In the genomic region with DNA sequence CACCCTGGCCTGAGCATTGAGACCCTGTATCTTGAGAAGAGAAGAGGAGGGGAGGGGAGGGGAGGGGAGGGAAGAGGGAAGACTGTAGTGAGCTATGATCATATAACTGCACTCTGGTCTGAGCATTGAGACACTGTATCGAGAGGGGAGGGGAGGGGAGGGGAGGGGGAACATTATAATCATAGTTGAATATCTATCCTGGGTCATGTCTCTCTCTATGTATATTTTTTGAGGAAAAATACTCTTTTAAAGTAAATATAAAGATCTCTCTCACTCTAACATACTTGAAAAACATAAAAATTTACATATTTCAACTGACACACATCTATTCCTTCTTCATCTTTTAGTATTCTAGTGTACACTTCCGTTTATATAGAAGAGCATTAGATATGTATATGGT, we compare ENCODE assay signal across 34 cellular contexts.
DNase-seq lines count a peak whose midpoint lies in the region; ATAC-seq, FAIRE-seq and TF ChIP-seq lines count a peak whose summit lies in the region.
"Had no signal": no experiment of that assay in that cellular context is flagged by ENCODE, and none has a peak within 500 bp of the region (broad histone marks: within the 10 kb centered on the region; RNA-seq: fewer than 3 reads in every experiment).

No MANE protein-coding gene starts in this region.

- H3K4me3 Mint-ChIP-seq in neural crest cell: no peak overlapping the region
- H3K4me3 Mint-ChIP-seq in activated T-helper 2 cell treated with anti-CD3 and anti-CD28 coated beads, Interferon-gamma antibody, Interleukin-2, Interleukin-4, amounts not matched to agents 10 μg/mL and 5 μg/mL and 100 μg/mL, durations not matched to agents 14 hours and 24 hours and 36 hours (ENCODE audit: low read depth): no peak overlapping the region
- H3K4me3 Mint-ChIP-seq: B cell; CD14-positive monocyte; CD4-positive, alpha-beta memory T cell; CD4-positive, alpha-beta T cell; CD4-positive, CD25-positive, alpha-beta regulatory T cell; CD8-positive, alpha-beta memory T cell; CD8-positive, alpha-beta T cell had no signal

- H3K9ac ChIP-seq in HepG2 (ENCODE audit: insufficient read depth, low read depth, low read length) (no peak overlapping the region), K562 (ENCODE audit: insufficient read depth in 1 of 2, low read depth in 2 of 2, low read length in 2 of 2) (no peak overlapping the region)
- H3K9ac ChIP-seq: BLaER1; BLaER1 treated with 17β-estradiol and CSF1 and Interleukin-3, amounts not matched to agents 10 nM and 100 nM had no signal

- H3K36me3 Mint-ChIP-seq in neural crest cell (ENCODE audit: low read depth): peaks cover 29% of the 10 kb centered on the region
- peaks cover 8% of the 10 kb centered on the region for H3K36me3 Mint-ChIP-seq in activated T-helper 2 cell treated with anti-CD3 and anti-CD28 coated beads, Interferon-gamma antibody, Interleukin-2, Interleukin-4, amounts not matched to agents 10 μg/mL and 5 μg/mL and 100 μg/mL, durations not matched to agents 14 hours and 24 hours and 36 hours (ENCODE audit: low read depth)

- H3K36me3 ChIP-seq in HepG2 (replicated peaks in 1 of 2; ENCODE audit: control insufficient read depth in 1 of 2, insufficient read depth in 2 of 2, low read length in 2 of 2): no peaks in the 10 kb centered on the region
- no peaks in the 10 kb centered on the region for H3K36me3 ChIP-seq in right lobe of liver
- H3K36me3 ChIP-seq in K562 (ENCODE audit: control insufficient read depth, insufficient read depth, low read length): no peaks in the 10 kb centered on the region
- H3K36me3 ChIP-seq: BE2C, BLaER1 had no signal

- ATAC-seq in HepG2 (no peak), right lobe of liver (no peak), K562 (no peak), HG03039 (IDR thresholded peaks at IDR 0.05; ENCODE audit: unreplicated experiment) (no peak)
- ATAC-seq: A549; CD8-positive, alpha-beta T cell had no signal

- peaks cover 15% of the 10 kb centered on the region for H3K9me3 Mint-ChIP-seq in neural crest cell
- peaks cover 6% of the 10 kb centered on the region for H3K9me3 Mint-ChIP-seq in activated T-helper 2 cell treated with anti-CD3 and anti-CD28 coated beads, Interferon-gamma antibody, Interleukin-2, Interleukin-4, amounts not matched to agents 10 μg/mL and 5 μg/mL and 100 μg/mL, durations not matched to agents 14 hours and 24 hours and 36 hours

- TF ChIP-seq POLR2A in HepG2 (IDR thresholded peaks at IDR 0.05; ENCODE audit: insufficient read depth in 1 of 2, low read depth in 2 of 2, low read length in 2 of 2) (no peak), right lobe of liver (IDR thresholded peaks at IDR 0.05) (no peak), K562 (conservative IDR thresholded peaks at IDR 0.05) (no peak)

- H3K4me1 ChIP-seq in HepG2 (ENCODE audit: insufficient read depth, low read length) (peaks cover 12% of the 10 kb centered on the region), right lobe of liver (no peaks in the 10 kb centered on the region), K562 (replicated peaks in 1 of 2; ENCODE audit: control insufficient read depth in 2 of 2, insufficient read depth in 2 of 2, low read length in 2 of 2) (no peaks in the 10 kb centered on the region)
- H3K4me1 ChIP-seq: A549; BE2C; BLaER1 treated with 17β-estradiol and CSF1 and Interleukin-3, amounts not matched to agents 10 nM and 100 nM had no signal

- intact Hi-C loops in HepG2 (cut with micrococcal nuclease; ENCODE audit: unreplicated experiment): no loop called here
- intact Hi-C loops in right lobe of liver (cut with DNase I): no loop called here
- intact Hi-C loops in K562 (cut with micrococcal nuclease): no loop called here
- intact Hi-C loops in activated T-helper 2 cell treated with anti-CD3 and anti-CD28 coated beads, Interferon-gamma antibody, Interleukin-2, Interleukin-4, amounts not matched to agents 10 μg/mL and 5 μg/mL and 100 μg/mL, durations not matched to agents 14 hours and 24 hours and 36 hours (cut with micrococcal nuclease): no loop called here

- no peak for TF ChIP-seq RAD21 in HepG2 (CRISPR knock-in tag; IDR thresholded peaks at IDR 0.05)
- no peak for TF ChIP-seq RAD21 in K562 (CRISPR knock-in tag; conservative IDR thresholded peaks at IDR 0.05 in 1 of 2, IDR thresholded peaks at IDR 0.05 in 1 of 2)

- 67% methylated on average over 2 of the region's 2 CpGs for WGBS in HepG2 (ENCODE audit: low lambda C conversion rate)
- 73% methylated on average over 2 of the region's 2 CpGs for WGBS in right lobe of liver (ENCODE audit: insufficient coverage, low coverage, low lambda C conversion rate, missing lambda C conversion rate)
- 13% methylated on average over 1 of the region's 2 CpGs for WGBS in K562 (ENCODE audit: insufficient coverage, low coverage, missing lambda C conversion rate)

- no peaks in the 10 kb centered on the region for H3K27me3 Mint-ChIP-seq in neural crest cell (ENCODE audit: low read depth)
- H3K27me3 Mint-ChIP-seq in activated T-helper 2 cell treated with anti-CD3 and anti-CD28 coated beads, Interferon-gamma antibody, Interleukin-2, Interleukin-4, amounts not matched to agents 10 μg/mL and 5 μg/mL and 100 μg/mL, durations not matched to agents 14 hours and 24 hours and 36 hours (ENCODE audit: low read depth): no peaks in the 10 kb centered on the region
- H3K27me3 Mint-ChIP-seq: B cell; CD4-positive, alpha-beta memory T cell; CD4-positive, alpha-beta T cell; CD4-positive, CD25-positive, alpha-beta regulatory T cell; CD8-positive, alpha-beta memory T cell had no signal

- in situ Hi-C loops in HepG2 (cut with HindIII; ENCODE audit: extremely low pct_ligation_motif_present, low pct_unique_long_range_greater_than_20kb) (no loop called here), K562 (cut with MboI) (no loop called here)

- CTCF ChIA-PET in HepG2 (lab: Yijun Ruan, JAX; ENCODE audit: low intra/inter-chr PET ratio, low total read pairs) (no interaction called here), K562 (lab: Yijun Ruan, JAX; ENCODE audit: low intra/inter-chr PET ratio) (no interaction called here)

- POLR2A ChIA-PET in HepG2 (lab: Yijun Ruan, JAX): interaction anchor here (0.6 kb wide), 1 partner anchor 51 kb away, joined by 3 read pairs; no protein-coding TSS in a partner anchor
- POLR2A ChIA-PET in K562 (lab: Yijun Ruan, JAX): no interaction called here

- DNase-seq in HepG2 (ENCODE audit: low spot score) (no peak), right lobe of liver (no peak), K562 (ENCODE audit: extremely low read depth in 1 of 4, low spot score in 3 of 4) (no peak), neural crest cell (ENCODE audit: low read depth, low spot score) (no peak)
- DNase-seq in activated T-helper 2 cell treated with anti-CD3 and anti-CD28 coated beads, Interferon-gamma antibody, Interleukin-2, Interleukin-4, amounts not matched to agents 10 μg/mL and 5 μg/mL and 100 μg/mL, durations not matched to agents 14 hours and 24 hours and 36 hours (ENCODE audit: low spot score): no peak
- DNase-seq: 8988T; ACHN; AML-193; BE2C; C1 segment of cervical spinal cord; Caco-2; Calu3; CD4-positive, alpha-beta memory T cell; CD4-positive, alpha-beta T cell; CD4-positive, CD25-positive, alpha-beta regulatory T cell; CD8-positive, alpha-beta memory T cell; CD8-positive, alpha-beta T cell; COR-L47; DMS 273 treated with DMSO at 0.1 percent for 48 hours; DMS153; DMS79; DMS79 treated with DMSO at 0.1 percent for 48 hours; DND-41; EL had no signal

- no peaks in the 10 kb centered on the region for H4K20me1 ChIP-seq in HepG2 (ENCODE audit: insufficient read depth, low read length)
- H4K20me1 ChIP-seq in K562 (replicated peaks; ENCODE audit: control insufficient read depth, insufficient read depth, low read length): no peaks in the 10 kb centered on the region
- H4K20me1 ChIP-seq: BLaER1; BLaER1 treated with 17β-estradiol and CSF1 and Interleukin-3, amounts not matched to agents 10 nM and 100 nM had no signal

- H3K27me3 ChIP-seq in HepG2 (ENCODE audit: control insufficient read depth in 1 of 2, insufficient read depth in 2 of 2, low read length in 2 of 2): no peaks in the 10 kb centered on the region
- no peaks in the 10 kb centered on the region for H3K27me3 ChIP-seq in right lobe of liver
- H3K27me3 ChIP-seq in K562 (ENCODE audit: control insufficient read depth in 2 of 2, insufficient read depth in 2 of 2, low read length in 2 of 2): no peaks in the 10 kb centered on the region
- H3K27me3 ChIP-seq: BE2C; BLaER1; BLaER1 treated with 17β-estradiol and CSF1 and Interleukin-3, amounts not matched to agents 10 nM and 100 nM had no signal

- no peak overlapping the region for H3K4me3 ChIP-seq in HepG2 (replicated peaks in 1 of 3; ENCODE audit: insufficient read depth in 1 of 3, low read depth in 2 of 3, low read length in 3 of 3)
- no peak overlapping the region for H3K4me3 ChIP-seq in right lobe of liver
- no peak overlapping the region for H3K4me3 ChIP-seq in K562
- H3K4me3 ChIP-seq: A549; BLaER1; BLaER1 treated with 17β-estradiol and CSF1 and Interleukin-3, amounts not matched to agents 10 nM and 100 nM had no signal

- no TSS peak for BruUV-seq in HepG2 (replicated peaks; lab: Mats Ljungman, UMichigan)
- no TSS peak for BruUV-seq in K562 (replicated peaks; lab: Mats Ljungman, UMichigan)

- H3K4me1 Mint-ChIP-seq in neural crest cell: no peaks in the 10 kb centered on the region
- no peaks in the 10 kb centered on the region for H3K4me1 Mint-ChIP-seq in activated T-helper 2 cell treated with anti-CD3 and anti-CD28 coated beads, Interferon-gamma antibody, Interleukin-2, Interleukin-4, amounts not matched to agents 10 μg/mL and 5 μg/mL and 100 μg/mL, durations not matched to agents 14 hours and 24 hours and 36 hours (ENCODE audit: low read depth)
- H3K4me1 Mint-ChIP-seq: B cell; CD14-positive monocyte; CD8-positive, alpha-beta memory T cell had no signal

- peak overlapping the region; percentile 92 for H3K27ac Mint-ChIP-seq in neural crest cell (ENCODE audit: unreplicated experiment)
- no peak overlapping the region for H3K27ac Mint-ChIP-seq in activated T-helper 2 cell treated with anti-CD3 and anti-CD28 coated beads, Interferon-gamma antibody, Interleukin-2, Interleukin-4, amounts not matched to agents 10 μg/mL and 5 μg/mL and 100 μg/mL, durations not matched to agents 14 hours and 24 hours and 36 hours
- H3K27ac Mint-ChIP-seq: B cell; CD14-positive monocyte; CD4-positive, alpha-beta memory T cell; CD4-positive, alpha-beta T cell; CD4-positive, CD25-positive, alpha-beta regulatory T cell; CD8-positive, alpha-beta memory T cell; CD8-positive, alpha-beta T cell had no signal

- no peak overlapping the region for H3K27ac ChIP-seq in HepG2 (ENCODE audit: extremely low read length, insufficient read depth, low read length)
- H3K27ac ChIP-seq in right lobe of liver: no peak overlapping the region
- no peak overlapping the region for H3K27ac ChIP-seq in K562 (ENCODE audit: extremely low read depth, low read depth, low read length)
- H3K27ac ChIP-seq: 22Rv1; A549; BLaER1; BLaER1 treated with 17β-estradiol and CSF1 and Interleukin-3, amounts not matched to agents 10 nM and 100 nM; C4-2B had no signal

- no peak overlapping the region for H3K4me2 ChIP-seq in HepG2 (ENCODE audit: low read depth, low read length)
- no peak overlapping the region for H3K4me2 ChIP-seq in K562 (ENCODE audit: insufficient read depth, low read length)
- H3K4me2 ChIP-seq: A549; BLaER1; BLaER1 treated with 17β-estradiol and CSF1 and Interleukin-3, amounts not matched to agents 10 nM and 100 nM had no signal

- no peaks in the 10 kb centered on the region for H3K9me1 ChIP-seq in K562 (ENCODE audit: control insufficient read depth, insufficient read depth, low read length)

- no peak for FAIRE-seq in HepG2 (lab: Jason Lieb, UNC)
- no peak for FAIRE-seq in K562 (lab: Jason Lieb, UNC)
- FAIRE-seq: A204.1, A549, D721Med had no signal

- TF ChIP-seq EP300 in HepG2 (IDR thresholded peaks at IDR 0.05; ENCODE audit: low read depth in 2 of 2, low read length in 2 of 2) (no peak), HepG2 (CRISPR knock-in tag; IDR thresholded peaks at IDR 0.05; ENCODE audit: borderline replicate concordance) (no peak), K562 (IDR thresholded peaks at IDR 0.05; ENCODE audit: low read length) (no peak)

- H3K79me2 ChIP-seq in HepG2 (ENCODE audit: insufficient read depth, low read length) (no peaks in the 10 kb centered on the region), K562 (ENCODE audit: control insufficient read depth, insufficient read depth, low read length) (no peaks in the 10 kb centered on the region)

- H2AFZ ChIP-seq in HepG2 (ENCODE audit: low read length) (no peak overlapping the region), K562 (ENCODE audit: low read depth, low read length) (no peak overlapping the region)

- H3K9me3 ChIP-seq in HepG2 (ENCODE audit: low read length) (peaks cover 5% of the 10 kb centered on the region; the same call in 1 of the 2 replicates), right lobe of liver (no peaks in the 10 kb centered on the region), K562 (replicated peaks; ENCODE audit: control insufficient read depth, insufficient read depth, low read depth, low read length) (no peaks in the 10 kb centered on the region)
- H3K9me3 ChIP-seq: A549, Caco-2 had no signal

- TF ChIP-seq CTCF in HepG2 (CRISPR knock-in tag; IDR thresholded peaks at IDR 0.05) (no peak), right lobe of liver (IDR thresholded peaks at IDR 0.05) (no peak), K562 (IDR thresholded peaks at IDR 0.05 in 2 of 3, conservative IDR thresholded peaks at IDR 0.05 in 1 of 3; ENCODE audit: insufficient read depth in 2 of 3, low read depth in 1 of 3, low read length in 3 of 3) (no peak), neural crest cell (conservative IDR thresholded peaks at IDR 0.05) (no peak)

Comparison
In these comparisons a context has a peak if more than half of its experiments do, and no peak if none do; other contexts are left out.
1. Of the 241 proteins assayed by ChIP-seq in both HepG2 and K562: peak only in HepG2: PCBP1; only in K562: none; in both: HNRNPK; in neither: 239.